Comparison of ENCODE assay signal across 17 cellular contexts in the genomic region with DNA sequence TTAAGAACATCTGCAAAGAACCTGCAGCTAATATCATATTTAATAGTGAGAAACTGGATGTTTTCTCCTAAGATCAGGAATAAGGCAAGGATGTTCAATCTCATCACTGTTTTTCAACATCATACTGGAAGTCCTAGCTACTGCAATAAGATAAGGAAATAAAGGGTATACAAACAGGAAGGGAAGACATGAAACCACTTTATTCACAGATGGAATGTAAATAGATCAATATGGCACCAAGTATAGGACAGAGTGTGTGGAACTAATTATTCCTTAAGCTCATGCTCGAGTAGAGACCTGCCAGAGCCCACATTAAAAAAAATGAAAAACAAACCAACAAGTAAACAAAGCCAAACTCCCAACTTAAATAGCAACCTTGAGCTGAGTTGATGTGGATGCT. TPM values are rescaled to one million over a fixed set of nuclear protein-coding genes. Genes with fewer than 3 reads are reported as not detected.
DNase-seq lines count a peak whose midpoint lies in the region; ATAC-seq and TF ChIP-seq lines count a peak whose summit lies in the region.
"Had no signal": no experiment of that assay in that cellular context is flagged by ENCODE, and none has a peak within 500 bp of the region (broad histone marks: within the 10 kb centered on the region; RNA-seq: fewer than 3 reads in every experiment).

No MANE protein-coding gene starts in this region.

- TF ChIP-seq CTCF in IMR-90 (conservative IDR thresholded peaks at IDR 0.05; ENCODE audit: low read depth, low read length): no peak
- no peak for TF ChIP-seq CTCF in Loucy (conservative IDR thresholded peaks at IDR 0.05; ENCODE audit: low read length)
- TF ChIP-seq CTCF in stomach (IDR thresholded peaks at IDR 0.05): no peak

- H3K4me2 ChIP-seq in IMR-90 (ENCODE audit: low read depth, low read length) (no peak overlapping the region), Loucy (ENCODE audit: low read depth, low read length, poor library complexity, severe bottlenecking) (peak overlapping the region; percentile 63)
- H3K4me2 ChIP-seq: GM23338 had no signal

- 0 out of 2 replicates have a peak overlapping the region, but pooled peaks have one; percentile 46 for H3K4ac ChIP-seq in IMR-90 (ENCODE audit: low read depth, low read length)

- no peak overlapping the region for H2AFZ ChIP-seq in IMR-90 (replicated peaks; ENCODE audit: low read length, poor library complexity)
- no peak overlapping the region for H2AFZ ChIP-seq in Loucy (ENCODE audit: low read length)
- H2AFZ ChIP-seq: GM23338 had no signal

- peaks cover 64% of the 10 kb centered on the region for H3K4me1 Mint-ChIP-seq in central memory CD8-positive, alpha-beta T cell

- no peaks in the 10 kb centered on the region for H3K9me3 ChIP-seq in IMR-90 (ENCODE audit: control insufficient read depth, insufficient read depth, low read length)
- no peaks in the 10 kb centered on the region for H3K9me3 ChIP-seq in Loucy (ENCODE audit: insufficient read depth, low read depth, low read length)
- H3K9me3 ChIP-seq in stomach: no peaks in the 10 kb centered on the region
- H3K9me3 ChIP-seq: BE2C had no signal

- no peak overlapping the region for H3K9ac ChIP-seq in IMR-90 (ENCODE audit: low read depth, low read length)
- no peak overlapping the region for H3K9ac ChIP-seq in Loucy (ENCODE audit: low read depth, low read length, poor library complexity, severe bottlenecking)

- H4K20me1 ChIP-seq in IMR-90 (ENCODE audit: insufficient read depth, low read length): no peaks in the 10 kb centered on the region
- no peaks in the 10 kb centered on the region for H4K20me1 ChIP-seq in Loucy (ENCODE audit: insufficient read depth, low read length, poor library complexity, severe bottlenecking)

- no peak overlapping the region for H2BK5ac ChIP-seq in IMR-90 (ENCODE audit: low read depth, low read length, poor library complexity, severe bottlenecking)

- dilution Hi-C loops in IMR-90 (cut with HindIII; ENCODE audit: low sequenced_read_pairs, unreplicated experiment): no loop called here

- no TSS peak for BruUV-seq in IMR-90 (replicated peaks; lab: Mats Ljungman, UMichigan)

- H3K4me1 ChIP-seq in IMR-90 (ENCODE audit: control insufficient read depth, insufficient read depth, low read length): peaks cover 17% of the 10 kb centered on the region
- peaks cover 53% of the 10 kb centered on the region for H3K4me1 ChIP-seq in Loucy (ENCODE audit: insufficient read depth, low read length, poor library complexity, severe bottlenecking)
- H3K4me1 ChIP-seq in stomach: peaks cover 0 to 4% (median 0%) of the 10 kb centered on the region in 4 donors
- H3K4me1 ChIP-seq: BE2C had no signal

- H2AK5ac ChIP-seq in IMR-90 (ENCODE audit: low read depth, low read length): peak overlapping the region; percentile 57; the same call in 1 of the 2 replicates

- 0 out of 2 replicates have a peak overlapping the region, but pooled peaks have one; percentile 39 for H3K14ac ChIP-seq in IMR-90 (replicated peaks; ENCODE audit: low read depth, low read length)

- H3K56ac ChIP-seq in IMR-90 (ENCODE audit: extremely low read depth, insufficient read depth, low read length): no peak overlapping the region

- H2BK120ac ChIP-seq in IMR-90 (ENCODE audit: low read depth, low read length): no peak overlapping the region

- H3K9me3 Mint-ChIP-seq in central memory CD8-positive, alpha-beta T cell: no peaks in the 10 kb centered on the region
- H3K9me3 Mint-ChIP-seq: GM23338, HFFc6 had no signal

- no peak overlapping the region; the same call in 1 of the 2 replicates for H3K23ac ChIP-seq in IMR-90 (ENCODE audit: low read depth, low read length)

- WGBS in IMR-90 (ENCODE audit: extremely low coverage in 2 of 2, insufficient read length in 1 of 2), 2 experiments: no CpG with 5 or more reads among the region's 1 CpG
- 59 to 88% (median 76%) methylated on average over 1 of the region's 1 CpG for WGBS in stomach, 5 donors

- H3K27ac ChIP-seq in IMR-90 (ENCODE audit: insufficient read depth, low read length) (no peak overlapping the region), stomach (no peak overlapping the region)

- DNase-seq in IMR-90 (no peak), stomach (no peak), NCI-H2081 (lab: John Stamatoyannopoulos, UW) (no peak)
- no peak for DNase-seq in central memory CD8-positive, alpha-beta T cell (ENCODE audit: low spot score in 2 of 2)
- DNase-seq: ACHN; BE2C; C1 segment of cervical spinal cord; CD4-positive, CD25-positive, alpha-beta regulatory T cell; CD8-positive, alpha-beta memory T cell; COR-L47; DMS 273 treated with DMSO at 0.1 percent for 48 hours; H7; HFFc6 had no signal

- peaks cover 8% of the 10 kb centered on the region; the same call in 1 of the 2 replicates for H3K9me1 ChIP-seq in IMR-90 (ENCODE audit: insufficient read depth, low read length)

- ATAC-seq in IMR-90 (ENCODE audit: low read depth) (no peak), GM18502 (IDR thresholded peaks at IDR 0.05; ENCODE audit: poor library complexity, unreplicated experiment) (no peak)
- ATAC-seq in central memory CD8-positive, alpha-beta T cell (replicated peaks; ENCODE audit: extremely low read depth, poor library complexity, severe bottlenecking): no peak
- ATAC-seq: GM23338, HCT116 had no signal

- H2AK9ac ChIP-seq in IMR-90 (replicated peaks; ENCODE audit: low read depth, low read length, poor library complexity): no peak overlapping the region

- peak overlapping the region; percentile 78; the same call in 1 of the 3 replicates for H2BK15ac ChIP-seq in IMR-90 (ENCODE audit: low read depth, low read length)

- TF ChIP-seq RAD21 in IMR-90 (IDR thresholded peaks at IDR 0.05; ENCODE audit: low read length): no peak

- H3K79me2 ChIP-seq in Loucy (ENCODE audit: insufficient read depth, low read length): no peaks in the 10 kb centered on the region

- no peaks in the 10 kb centered on the region for H3K27me3 Mint-ChIP-seq in central memory CD8-positive, alpha-beta T cell

- POLR2A ChIA-PET in IMR-90 (lab: Charles Lee; ENCODE audit: unreplicated experiment): no interaction called here

- H4K5ac ChIP-seq in IMR-90 (ENCODE audit: low read depth, low read length): no peak overlapping the region; the same call in 1 of the 2 replicates

- H4K91ac ChIP-seq in IMR-90 (ENCODE audit: insufficient read depth, low read depth, low read length): no peak overlapping the region

- H3K36me3 Mint-ChIP-seq in central memory CD8-positive, alpha-beta T cell (ENCODE audit: insufficient read depth): no peaks in the 10 kb centered on the region
- H3K36me3 Mint-ChIP-seq: CD4-positive, CD25-positive, alpha-beta regulatory T cell had no signal

- H3K36me3 ChIP-seq in IMR-90 (ENCODE audit: control insufficient read depth, insufficient read depth, low read length): no peaks in the 10 kb centered on the region
- no peaks in the 10 kb centered on the region for H3K36me3 ChIP-seq in Loucy (ENCODE audit: insufficient read depth, low read length)
- no peaks in the 10 kb centered on the region for H3K36me3 ChIP-seq in stomach
- H3K36me3 ChIP-seq: BE2C had no signal

- intact Hi-C loops in IMR-90 (cut with micrococcal nuclease): loop anchor here (5.0 kb wide), 1 partner anchor 36 kb away; no protein-coding TSS in a partner anchor
- intact Hi-C loops in stomach (cut with DNase I; ENCODE audit: low total_unique reads): no loop called here

- no peak overlapping the region for H4K8ac ChIP-seq in IMR-90 (ENCODE audit: low read depth in 2 of 2, low read length in 2 of 2)

- H3K27me3 ChIP-seq in IMR-90 (ENCODE audit: control insufficient read depth, insufficient read depth, low read length) (no peaks in the 10 kb centered on the region), Loucy (ENCODE audit: insufficient read depth, low read length, poor library complexity, severe bottlenecking) (no peaks in the 10 kb centered on the region), stomach (no peaks in the 10 kb centered on the region)
- H3K27me3 ChIP-seq: BE2C had no signal

- peak overlapping the region; percentile 91 for H3K27ac Mint-ChIP-seq in central memory CD8-positive, alpha-beta T cell (ENCODE audit: low read depth)
- H3K27ac Mint-ChIP-seq: CD4-positive, CD25-positive, alpha-beta regulatory T cell; GM23338; HFFc6 had no signal

- in situ Hi-C loops in IMR-90 (cut with MboI; ENCODE audit: low sequenced_read_pairs): no loop called here

- H3F3A ChIP-seq in Loucy (ENCODE audit: low read depth): no peaks in the 10 kb centered on the region

- H2BK20ac ChIP-seq in IMR-90 (ENCODE audit: low read depth, low read length): peak overlapping the region; percentile 57; the same call in 1 of the 2 replicates

- CTCF ChIA-PET in IMR-90 (lab: Yijun Ruan, JAX): interaction anchor here (0.6 kb wide), 1 partner anchor 375 kb away, joined by 3 read pairs; no protein-coding TSS in a partner anchor

- no peak overlapping the region for H3K4me3 Mint-ChIP-seq in central memory CD8-positive, alpha-beta T cell
- H3K4me3 Mint-ChIP-seq: CD4-positive, CD25-positive, alpha-beta regulatory T cell; GM23338; HFFc6 had no signal

- H3K18ac ChIP-seq in IMR-90 (ENCODE audit: low read depth, low read length): peak overlapping the region; percentile 73

- H3K9me2 ChIP-seq in Loucy (replicated peaks; ENCODE audit: low read depth, low read length): no peaks in the 10 kb centered on the region

- no peaks in the 10 kb centered on the region; a peak in 1 of 4 replicates for H3K79me1 ChIP-seq in IMR-90 (ENCODE audit: low read depth in 1 of 2, low read length in 2 of 2)

- TF ChIP-seq EP300 in stomach (IDR thresholded peaks at IDR 0.05): no peak

- TF ChIP-seq POLR2A in IMR-90 (IDR thresholded peaks at IDR 0.05; ENCODE audit: low read depth, low read length) (no peak), stomach (IDR thresholded peaks at IDR 0.05) (no peak)

- no peak overlapping the region for H3K4me3 ChIP-seq in IMR-90 (ENCODE audit: insufficient read depth, low read depth, low read length)
- H3K4me3 ChIP-seq in Loucy (ENCODE audit: low read length, poor library complexity, severe bottlenecking): no peak overlapping the region
- no peak overlapping the region for H3K4me3 ChIP-seq in stomach
- H3K4me3 ChIP-seq: GM23338 had no signal

TF ChIP-seq in IMR-90, 13 proteins besides CTCF, POLR2A, EP300 and RAD21:
- TF ChIP-seq NFE2L2 (IDR thresholded peaks at IDR 0.05; ENCODE audit: low read depth, low read length) (no peak), BHLHE40 (IDR thresholded peaks at IDR 0.05; ENCODE audit: low read depth, low read length) (no peak), FOS (IDR thresholded peaks at IDR 0.05; ENCODE audit: low read depth, low read length) (no peak), MAZ (IDR thresholded peaks at IDR 0.05; ENCODE audit: borderline replicate concordance, low read depth, low read length) (no peak), RCOR1 (IDR thresholded peaks at IDR 0.05; ENCODE audit: insufficient replicate concordance, low read length) (no peak), CEBPB (IDR thresholded peaks at IDR 0.05; ENCODE audit: low read depth, low read length) (no peak), SMC3 (IDR thresholded peaks at IDR 0.05; ENCODE audit: low read depth, low read length) (no peak)

RNA-seq across cellular contexts. Expression of a gene that starts 41.3 kb away (rescaled TPM):
- total RNA-seq in IMR-90 (2012; rRNA removed) (not detected in 2 replicates), stomach (not detected)
- polyA plus RNA-seq in IMR-90 (2012; rRNA removed) (not detected in 2 replicates), stomach (not detected)
- not detected in 2 replicates for polyA plus RNA-seq in IMR-90 (2012; cell fraction: cytosol; rRNA removed)
- polyA plus RNA-seq in IMR-90 (2012; cell fraction: nucleus; rRNA removed; ENCODE audit: low replicate concordance): not detected in 2 replicates
- total RNA-seq: CD4-positive, CD25-positive, alpha-beta regulatory T cell; CD8-positive, alpha-beta memory T cell; GM23338; H7; HFFc6 had no signal
- polyA plus RNA-seq: CD4-positive, CD25-positive, alpha-beta regulatory T cell; CD8-positive, alpha-beta memory T cell; GM23338 had no signal
